ENCODE assay signal across 27 cellular contexts in genomic region chr13:22175815-22176214, GRCh38.
"Had no signal": no experiment of that assay in that cellular context is flagged by ENCODE, and none has a peak within 500 bp of the region (broad histone marks: within the 10 kb centered on the region; RNA-seq: fewer than 3 reads in every experiment).

No MANE protein-coding gene starts in this region.

- H3K4me1 ChIP-seq: ascending aorta, SJCRH30 had no signal

- H3K27ac ChIP-seq: ascending aorta, cardiac muscle cell, SJCRH30, SK-N-MC had no signal

- H3K9me3 ChIP-seq: ascending aorta had no signal

- H3K27me3 ChIP-seq: ascending aorta, cardiac muscle cell had no signal

- H3K36me3 ChIP-seq: ascending aorta, cardiac muscle cell, SJCRH30 had no signal

- H3K4me3 ChIP-seq: ascending aorta, cardiac muscle cell, SJCRH30, SK-N-MC had no signal

- H3K4me3 Mint-ChIP-seq: activated CD4-positive, alpha-beta T cell treated with anti-CD3 and anti-CD28 coated beads, Interleukin-2, amount 10 ng/mL, durations not matched to agents 24 days and 14 days; activated CD8-positive, alpha-beta T cell treated with anti-CD3 and anti-CD28 coated beads for 36 hours; activated naive CD4-positive, alpha-beta T cell treated with anti-CD3 and anti-CD28 coated beads, Interleukin-2, amount 50 U/mL, for 24 hours; activated naive CD8-positive, alpha-beta T cell treated with anti-CD3 and anti-CD28 coated beads, Interleukin-2, amount 10 ng/mL, durations not matched to agents 7 days and 5 days; activated T-cell treated with anti-CD3 and anti-CD28 coated beads, Interleukin-2, amount 50 U/mL, for 72 hours; activated T-helper 17 cell treated with anti-CD3 and anti-CD28 coated beads, Interleukin-2, amount 50 U/mL, for 72 hours; T-helper 1 cell treated with Interleukin-12 subunit alpha and Interleukin-12 subunit beta and Interleukin-4 antibody, amounts not matched to agents 30 μg/mL and 1 μg/mL, for 36 hours; T-helper 2 cell treated with Interferon-gamma antibody and Interleukin-4, amounts not matched to agents 5 μg/mL and 100 μg/mL, for 36 hours had no signal

- H3K27ac Mint-ChIP-seq: activated CD4-positive, alpha-beta T cell treated with anti-CD3 and anti-CD28 coated beads, Interleukin-2, amount 10 ng/mL, durations not matched to agents 24 days and 14 days; activated CD8-positive, alpha-beta T cell treated with anti-CD3 and anti-CD28 coated beads for 36 hours; activated naive CD4-positive, alpha-beta T cell treated with anti-CD3 and anti-CD28 coated beads, Interleukin-2, amount 50 U/mL, for 24 hours; activated naive CD8-positive, alpha-beta T cell treated with anti-CD3 and anti-CD28 coated beads, Interleukin-2, amount 10 ng/mL, durations not matched to agents 7 days and 5 days; activated T-cell treated with anti-CD3 and anti-CD28 coated beads, Interleukin-2, amount 50 U/mL, for 72 hours; activated T-helper 17 cell treated with anti-CD3 and anti-CD28 coated beads, Interleukin-2, amount 50 U/mL, for 72 hours; T-helper 1 cell treated with Interleukin-12 subunit alpha and Interleukin-12 subunit beta and Interleukin-4 antibody, amounts not matched to agents 30 μg/mL and 1 μg/mL, for 36 hours; T-helper 2 cell treated with Interferon-gamma antibody and Interleukin-4, amounts not matched to agents 5 μg/mL and 100 μg/mL, for 36 hours had no signal

- DNase-seq: activated CD4-positive, alpha-beta T cell treated with anti-CD3 and anti-CD28 coated beads, Interleukin-2, amount 10 ng/mL, durations not matched to agents 24 days and 14 days; activated CD4-positive, alpha-beta T cell treated with anti-CD3 and anti-CD28 coated beads, Interleukin-2, amount 50 U/mL, for 4 hours; activated CD8-positive, alpha-beta T cell treated with anti-CD3 and anti-CD28 coated beads for 36 hours; activated gamma-delta T cell; activated naive CD4-positive, alpha-beta T cell treated with Interleukin-2 at 50 U/mL for 16 hours; activated naive CD8-positive, alpha-beta T cell treated with anti-CD3 and anti-CD28 coated beads, Interleukin-2, amount 10 ng/mL, durations not matched to agents 7 days and 5 days; activated T-cell treated with anti-CD3 and anti-CD28 coated beads, Interleukin-2, amount 50 U/mL, for 1 hour; activated T-cell treated with anti-CD3 and anti-CD28 coated beads, Interleukin-2, amount 50 U/mL, for 72 hours; amygdala; NCI-H1048; NCI-H1105 treated with DMSO at 0.1 percent for 48 hours; NCI-H1436; NCI-H1694; NCI-H1930; NCI-H2081 treated with DMSO at 0.1 percent for 48 hours; NCI-H345; NCI-H524 treated with DMSO at 0.1 percent for 48 hours; SHP77 had no signal

- H3K4me1 Mint-ChIP-seq: activated CD4-positive, alpha-beta T cell treated with anti-CD3 and anti-CD28 coated beads, Interleukin-2, amount 10 ng/mL, durations not matched to agents 24 days and 14 days; activated naive CD8-positive, alpha-beta T cell treated with anti-CD3 and anti-CD28 coated beads, Interleukin-2, amount 10 ng/mL, durations not matched to agents 7 days and 5 days had no signal

- ATAC-seq: activated CD8-positive, alpha-beta T cell treated with anti-CD3 and anti-CD28 coated beads for 36 hours; activated T-cell treated with anti-CD3 and anti-CD28 coated beads, Interleukin-2, amount 50 U/mL, for 72 hours; activated T-helper 17 cell treated with anti-CD3 and anti-CD28 coated beads, Interleukin-2, amount 50 U/mL, for 72 hours; Panc1 had no signal

- H3K27me3 Mint-ChIP-seq: activated CD4-positive, alpha-beta T cell treated with anti-CD3 and anti-CD28 coated beads, Interleukin-2, amount 10 ng/mL, durations not matched to agents 24 days and 14 days; activated CD8-positive, alpha-beta T cell treated with anti-CD3 and anti-CD28 coated beads for 36 hours; activated naive CD4-positive, alpha-beta T cell treated with anti-CD3 and anti-CD28 coated beads, Interleukin-2, amount 50 U/mL, for 24 hours; activated naive CD8-positive, alpha-beta T cell treated with anti-CD3 and anti-CD28 coated beads, Interleukin-2, amount 10 ng/mL, durations not matched to agents 7 days and 5 days; activated T-helper 17 cell treated with anti-CD3 and anti-CD28 coated beads, Interleukin-2, amount 50 U/mL, for 72 hours had no signal

- H3K9me3 Mint-ChIP-seq: T-helper 1 cell treated with Interleukin-12 subunit alpha and Interleukin-12 subunit beta and Interleukin-4 antibody, amounts not matched to agents 30 μg/mL and 1 μg/mL, for 36 hours; T-helper 2 cell treated with Interferon-gamma antibody and Interleukin-4, amounts not matched to agents 5 μg/mL and 100 μg/mL, for 36 hours had no signal
